Comparison of ENCODE assay signal across 10 cellular contexts in the genomic region with DNA sequence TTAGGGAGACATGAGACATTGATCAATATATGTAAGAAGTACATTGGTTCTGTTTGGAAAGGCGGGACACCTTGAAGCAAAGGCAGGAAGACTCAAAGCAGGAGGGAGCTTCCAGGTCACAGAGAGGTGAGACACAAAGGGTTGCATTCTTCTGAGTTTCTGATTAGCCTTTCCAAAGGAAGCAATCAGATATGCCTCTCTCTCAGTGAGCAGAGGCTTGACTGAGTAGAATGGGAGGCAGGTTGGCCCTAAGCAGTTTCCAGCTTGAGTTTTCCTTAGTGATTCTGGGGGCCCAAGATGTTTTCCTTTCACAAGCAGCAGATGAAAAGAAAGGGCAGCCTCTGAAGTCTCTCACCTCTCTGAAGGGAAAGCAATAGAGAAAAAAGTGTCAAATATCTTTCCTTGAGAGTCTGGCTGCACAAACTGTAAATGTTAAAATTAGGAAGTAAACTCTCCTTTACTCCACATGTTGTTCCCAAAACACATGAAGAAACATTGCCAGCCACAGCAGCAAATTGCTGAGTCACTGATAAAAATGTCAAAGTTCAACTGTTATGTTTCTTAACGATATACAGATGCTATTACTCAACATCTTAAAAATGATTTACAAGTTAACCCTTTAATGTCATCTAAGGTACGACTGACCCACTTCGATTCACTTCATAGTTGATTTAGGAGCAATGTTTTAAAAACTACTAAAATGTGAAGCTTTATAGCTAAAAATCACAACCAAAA.
DNase-seq lines count a peak whose midpoint lies in the region; ATAC-seq and TF ChIP-seq lines count a peak whose summit lies in the region.
"Had no signal": no experiment of that assay in that cellular context is flagged by ENCODE, and none has a peak within 500 bp of the region (broad histone marks: within the 10 kb centered on the region; RNA-seq: fewer than 3 reads in every experiment).

No MANE protein-coding gene starts in this region.

- DNase-seq in EL (peak; percentile 76), OCI-M1 (lab: John Stamatoyannopoulos, UW) (peak; percentile 90), fibroblast of mammary gland (ENCODE audit: low read depth) (peak; percentile 91), GM10266 (ENCODE audit: extremely low spot score) (no peak)
- DNase-seq in activated CD8-positive, alpha-beta memory T cell treated with anti-CD3 and anti-CD28 coated beads for 24 hours, result no peak
- DNase-seq: activated effector memory CD4-positive, alpha-beta T cell treated with anti-CD3 and anti-CD28 coated beads, Interleukin-2, amount 50 U/mL, for 16 hours; Peyer's patch had no signal

- H3K9me3 ChIP-seq in parathyroid adenoma (ENCODE audit: control insufficient read depth, low read length), result no peaks in the 10 kb centered on the region
- H3K9me3 ChIP-seq: Peyer's patch had no signal

- H2AFZ ChIP-seq in parathyroid adenoma, result no peak overlapping the region

- TF ChIP-seq CTCF in fibroblast of mammary gland (conservative IDR thresholded peaks at IDR 0.05; ENCODE audit: control insufficient read depth, insufficient read depth, low read depth, low read length) (no peak), parathyroid adenoma (IDR thresholded peaks at IDR 0.05) (no peak), GM10266 (IDR thresholded peaks at IDR 0.05; ENCODE audit: control insufficient read depth, insufficient read depth, low read depth, missing control alignments) (no peak)

- H3K4me3 ChIP-seq in fibroblast of mammary gland (ENCODE audit: control insufficient read depth, low read depth, low read length) (no peak overlapping the region), parathyroid adenoma (ENCODE audit: low read depth, low read length) (no peak overlapping the region)
- H3K4me3 ChIP-seq: Peyer's patch had no signal

- H3K4me2 ChIP-seq in parathyroid adenoma (ENCODE audit: low read length), result no peak overlapping the region

- peaks cover 18% of the 10 kb centered on the region for H3K4me1 ChIP-seq in parathyroid adenoma

- H3K27ac ChIP-seq in parathyroid adenoma, result peak overlapping the region; percentile 24

- no peaks in the 10 kb centered on the region for H3K79me2 ChIP-seq in parathyroid adenoma

- H3K27me3 ChIP-seq in parathyroid adenoma (ENCODE audit: control insufficient read depth, insufficient read depth, low read length), result no peaks in the 10 kb centered on the region
- H3K27me3 ChIP-seq: Peyer's patch had no signal

- ATAC-seq in HG03135 (IDR thresholded peaks at IDR 0.05; ENCODE audit: unreplicated experiment), result no peak
- ATAC-seq in GM21515 (IDR thresholded peaks at IDR 0.05; ENCODE audit: unreplicated experiment), result no peak

- no peaks in the 10 kb centered on the region for H3K36me3 ChIP-seq in parathyroid adenoma (ENCODE audit: control insufficient read depth, insufficient read depth, low read length)

- no peak overlapping the region for H3K9ac ChIP-seq in parathyroid adenoma

Comparison
In these comparisons a context has a peak if more than half of its experiments do, and no peak if none do; other contexts are left out.
1. DNase-seq: peak in EL (single experiment), OCI-M1 (single experiment) and fibroblast of mammary gland (single experiment); none in GM10266 (single experiment) and activated CD8-positive, alpha-beta memory T cell treated with anti-CD3 and anti-CD28 coated beads for 24 hours (single experiment).